In genomic region chr7:156889089-156889488, GRCh38 we compare ENCODE assay signal across 1 cellular context.
TF ChIP-seq lines count a peak whose summit lies in the region.

No MANE protein-coding gene starts in this region.

TF ChIP-seq in HepG2, 621 proteins besides CTCF, POLR2A, EP300 and RAD21:
- TF ChIP-seq CEBPG (CRISPR knock-in tag; IDR thresholded peaks at IDR 0.05) = peak; percentile 32; the same call in 1 of the 2 replicates
- TF ChIP-seq PRDM4 (CRISPR knock-in tag; IDR thresholded peaks at IDR 0.05; ENCODE audit: borderline replicate concordance) = no peak
- TF ChIP-seq SIX4 (CRISPR knock-in tag; IDR thresholded peaks at IDR 0.05) = peak; percentile 63; the same call in 1 of the 2 replicates
- no peak for TF ChIP-seq ZBTB2 (CRISPR knock-in tag; IDR thresholded peaks at IDR 0.05; ENCODE audit: low read depth)
- TF ChIP-seq SIX1 (CRISPR knock-in tag; IDR thresholded peaks at IDR 0.05; ENCODE audit: borderline replicate concordance) = peak; percentile 93; the same call in 1 of the 2 replicates
- TF ChIP-seq CEBPB (IDR thresholded peaks at IDR 0.05; ENCODE audit: borderline replicate concordance, low read depth, low read length) = peak; percentile 47; the same call in 1 of the 2 replicates
- TF ChIP-seq NR3C1 (CRISPR knock-in tag; IDR thresholded peaks at IDR 0.05) = no peak
